28 cellular contexts compared by ENCODE assay signal in the genomic region with DNA sequence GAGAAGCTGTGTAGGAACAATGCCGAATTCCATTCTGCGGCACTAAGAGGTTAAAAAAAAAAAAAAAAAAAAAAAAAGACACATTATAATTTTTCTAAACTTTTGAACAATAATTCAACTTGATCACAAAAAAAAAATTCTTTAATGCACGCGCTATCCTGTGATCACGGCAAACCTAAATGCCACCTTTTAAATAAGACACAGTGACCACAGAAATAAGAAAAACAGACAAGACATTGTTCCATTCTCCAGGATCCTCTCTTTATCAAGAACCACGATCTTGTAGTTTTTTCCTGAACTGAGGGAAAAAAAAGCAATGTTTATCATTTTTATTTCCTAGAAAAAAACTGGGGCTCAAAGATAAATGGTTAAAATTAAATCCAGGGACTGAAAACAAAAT.
"Had no signal": no experiment of that assay in that cellular context is flagged by ENCODE, and none has a peak within 500 bp of the region (broad histone marks: within the 10 kb centered on the region; RNA-seq: fewer than 3 reads in every experiment).

No MANE protein-coding gene starts in this region.

- H3K27ac ChIP-seq: epithelial cell of prostate, gastroesophageal sphincter, heart left ventricle, hepatocyte, neural progenitor cell, psoas muscle, sigmoid colon, stomach, thyroid gland, vagina had no signal

- H3K27me3 ChIP-seq: dorsolateral prefrontal cortex, gastroesophageal sphincter, heart left ventricle, hepatocyte, left lung, neural progenitor cell, sigmoid colon, stomach, thyroid gland, vagina had no signal

- ATAC-seq: esophagus mucosa; gastroesophageal sphincter; left lung; naive thymus-derived CD4-positive, alpha-beta T cell; right cardiac atrium; stimulated activated effector memory CD8-positive, alpha-beta T cell treated with anti-CD3 and anti-CD28 coated beads, Interleukin-12 subunit alpha, Interleukin-12 subunit beta, amount 100 ng/mL, for 72 hours had no signal

- H3K9me3 ChIP-seq: gastroesophageal sphincter, heart left ventricle, left lung, psoas muscle, sigmoid colon, stomach, thyroid gland, vagina had no signal

- H3K4me3 ChIP-seq: dorsolateral prefrontal cortex, gastroesophageal sphincter, heart left ventricle, hepatocyte, left lung, neural progenitor cell, psoas muscle, sigmoid colon, stomach, thyroid gland, vagina had no signal

- DNase-seq: dorsolateral prefrontal cortex; effector CD4-positive, alpha-beta T cell; foreskin fibroblast; heart left ventricle; kidney; left cardiac atrium; left lung; mesendoderm; midbrain; naive thymus-derived CD4-positive, alpha-beta T cell; nucleus accumbens; posterior cingulate gyrus; psoas muscle; right cardiac atrium; sigmoid colon; stimulated activated CD4-positive, alpha-beta T cell treated with anti-CD3 and anti-CD28 coated beads, Interleukin-2, amount 100 ng/mL, for 24 hours; stimulated activated CD4-positive, alpha-beta T cell treated with anti-CD3 and anti-CD28 coated beads, Interleukin-4, amount 100 ng/mL, for 24 hours; stimulated activated naive CD4-positive, alpha-beta T cell treated with Interleukin-2 at 50 U/mL for 16 hours; stomach; thyroid gland; trophoblast cell had no signal

- H3K4me1 ChIP-seq: neural progenitor cell had no signal

- H3K36me3 ChIP-seq: thyroid gland had no signal
